12 cellular contexts compared by ENCODE assay signal in the genomic region with DNA sequence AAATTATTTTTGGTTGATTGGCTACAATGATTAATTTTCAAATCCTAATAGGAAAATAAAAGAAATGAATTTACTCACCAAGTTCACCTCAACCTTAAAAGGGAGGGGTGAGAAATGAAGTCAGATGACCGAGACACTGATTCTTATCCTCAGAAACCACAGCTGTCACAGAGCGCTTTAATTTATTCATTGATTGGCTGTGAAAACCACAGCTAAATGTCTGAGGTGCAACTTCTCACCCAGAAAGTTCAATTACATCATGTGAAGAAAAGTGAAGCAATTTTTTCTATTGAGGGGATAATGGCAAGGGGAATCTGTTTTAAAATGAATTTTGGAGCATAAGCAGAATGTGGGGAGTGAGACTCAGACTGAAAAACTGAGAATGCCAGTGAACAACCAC.
DNase-seq lines count a peak whose midpoint lies in the region; ATAC-seq and TF ChIP-seq lines count a peak whose summit lies in the region.
"Had no signal": no experiment of that assay in that cellular context is flagged by ENCODE, and none has a peak within 500 bp of the region (broad histone marks: within the 10 kb centered on the region; RNA-seq: fewer than 3 reads in every experiment).

No MANE protein-coding gene starts in this region.

- no peak overlapping the region for H3K4me3 Mint-ChIP-seq in activated naive CD8-positive, alpha-beta T cell treated with anti-CD3 and anti-CD28 coated beads for 36 hours
- no peak overlapping the region for H3K4me3 Mint-ChIP-seq in nephron progenitor cell

- TF ChIP-seq CTCF in nephron progenitor cell (IDR thresholded peaks at IDR 0.05) (no peak), sigmoid colon (IDR thresholded peaks at IDR 0.05) (no peak)

- no peak overlapping the region for H3K4me3 ChIP-seq in effector memory CD4-positive, alpha-beta T cell (ENCODE audit: insufficient read depth, low read depth, low read length, poor library complexity, severe bottlenecking)
- H3K4me3 ChIP-seq in sigmoid colon: no peak overlapping the region
- H3K4me3 ChIP-seq: suprapubic skin had no signal

- H3K9me3 Mint-ChIP-seq in activated naive CD8-positive, alpha-beta T cell treated with anti-CD3 and anti-CD28 coated beads for 36 hours: peaks cover 3% of the 10 kb centered on the region
- peaks cover 3% of the 10 kb centered on the region for H3K9me3 Mint-ChIP-seq in nephron progenitor cell

- peaks cover 33% of the 10 kb centered on the region for H3K27me3 Mint-ChIP-seq in activated naive CD8-positive, alpha-beta T cell treated with anti-CD3 and anti-CD28 coated beads for 36 hours
- no peaks in the 10 kb centered on the region for H3K27me3 Mint-ChIP-seq in nephron progenitor cell (ENCODE audit: low read depth, poor library complexity)

- ATAC-seq in GM18867 (IDR thresholded peaks at IDR 0.05; ENCODE audit: unreplicated experiment): peak; percentile 98
- ATAC-seq in HG02870 (IDR thresholded peaks at IDR 0.05; ENCODE audit: unreplicated experiment): peak; percentile 72
- ATAC-seq in HG03439 (IDR thresholded peaks at IDR 0.05; ENCODE audit: unreplicated experiment): no peak

- H3K27ac Mint-ChIP-seq in activated naive CD8-positive, alpha-beta T cell treated with anti-CD3 and anti-CD28 coated beads for 36 hours: no peak overlapping the region
- peak overlapping the region; percentile 86 for H3K27ac Mint-ChIP-seq in nephron progenitor cell

- no peaks in the 10 kb centered on the region for H3K4me1 ChIP-seq in effector memory CD4-positive, alpha-beta T cell (ENCODE audit: control insufficient read depth, insufficient read depth, low read length, poor library complexity, severe bottlenecking)
- no peaks in the 10 kb centered on the region for H3K4me1 ChIP-seq in sigmoid colon
- H3K4me1 ChIP-seq: suprapubic skin had no signal

- no peaks in the 10 kb centered on the region for H3K36me3 ChIP-seq in effector memory CD4-positive, alpha-beta T cell (ENCODE audit: control insufficient read depth, insufficient read depth, low read length)
- H3K36me3 ChIP-seq in sigmoid colon: no peaks in the 10 kb centered on the region
- H3K36me3 ChIP-seq: suprapubic skin had no signal

- intact Hi-C loops in sigmoid colon (cut with DNase I): no loop called here

- WGBS in sigmoid colon, 2 donors: 61 to 84% methylated on average over 2 of the region's 2 CpGs

- TF ChIP-seq EP300 in sigmoid colon (IDR thresholded peaks at IDR 0.05): no peak

- DNase-seq in activated naive CD8-positive, alpha-beta T cell treated with anti-CD3 and anti-CD28 coated beads for 36 hours: peak; percentile 13
- no peak for DNase-seq in nephron progenitor cell
- no peak for DNase-seq in effector memory CD4-positive, alpha-beta T cell
- DNase-seq in sigmoid colon: no peak
- no peak for DNase-seq in SIG-M5 treated with dmso at 0.1 percent for 504 hours (lab: John Stamatoyannopoulos, UW; ENCODE audit: unreplicated experiment)
- DNase-seq: activated CD8-positive, alpha-beta memory T cell treated with anti-CD3 and anti-CD28 coated beads, Interleukin-2, amount 50 U/mL, for 4 hours; NCI-H1436 treated with DMSO at 0.1 percent for 48 hours; nucleus accumbens had no signal

- no peaks in the 10 kb centered on the region for H3K9me3 ChIP-seq in effector memory CD4-positive, alpha-beta T cell (ENCODE audit: control insufficient read depth, low read length)
- no peaks in the 10 kb centered on the region for H3K9me3 ChIP-seq in sigmoid colon
- H3K9me3 ChIP-seq: suprapubic skin had no signal

- no peaks in the 10 kb centered on the region for H3K27me3 ChIP-seq in effector memory CD4-positive, alpha-beta T cell (replicated peaks; ENCODE audit: control insufficient read depth, insufficient read depth, low read length, poor library complexity, severe bottlenecking)
- H3K27me3 ChIP-seq in sigmoid colon: no peaks in the 10 kb centered on the region
- H3K27me3 ChIP-seq: suprapubic skin had no signal

- no peak overlapping the region for H3K27ac ChIP-seq in effector memory CD4-positive, alpha-beta T cell (ENCODE audit: insufficient read depth, low read length, poor library complexity, severe bottlenecking)
- peak overlapping the region in 1 of 4 donors; percentile 18 for H3K27ac ChIP-seq in sigmoid colon
- H3K27ac ChIP-seq: suprapubic skin had no signal

- H3K36me3 Mint-ChIP-seq in activated naive CD8-positive, alpha-beta T cell treated with anti-CD3 and anti-CD28 coated beads for 36 hours: no peaks in the 10 kb centered on the region
- peaks cover 2% of the 10 kb centered on the region for H3K36me3 Mint-ChIP-seq in nephron progenitor cell (ENCODE audit: low read depth)

- H3K4me1 Mint-ChIP-seq in activated naive CD8-positive, alpha-beta T cell treated with anti-CD3 and anti-CD28 coated beads for 36 hours: peaks cover 11% of the 10 kb centered on the region
- peaks cover 27% of the 10 kb centered on the region for H3K4me1 Mint-ChIP-seq in nephron progenitor cell

- TF ChIP-seq POLR2A in sigmoid colon (IDR thresholded peaks at IDR 0.05): no peak
